ENCODE assay signal across 1 cellular context in the genomic region with DNA sequence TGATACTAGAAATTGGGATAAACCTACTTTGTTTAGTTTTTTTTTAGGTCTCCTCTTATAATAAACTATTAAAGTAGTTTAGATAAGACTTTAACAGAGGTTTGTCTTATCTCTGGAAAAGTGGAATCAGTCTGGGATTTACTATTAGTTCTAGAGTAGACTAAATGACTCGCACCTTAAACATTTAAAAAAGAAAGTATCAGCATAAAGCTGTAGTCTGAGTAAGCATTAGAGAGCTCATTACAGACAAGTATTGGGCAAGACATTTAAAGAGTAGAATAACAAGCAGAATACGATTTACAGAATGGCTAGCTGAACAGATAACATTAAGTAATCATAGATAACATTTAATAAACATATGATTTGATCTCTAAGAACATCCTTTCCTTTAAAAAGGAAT.
TF ChIP-seq lines count a peak whose summit lies in the region.

No MANE protein-coding gene starts in this region.

TF ChIP-seq in SK-N-SH, 30 proteins besides CTCF, POLR2A, EP300 and RAD21 (continued from another document):
- TF ChIP-seq, protein P1, sequence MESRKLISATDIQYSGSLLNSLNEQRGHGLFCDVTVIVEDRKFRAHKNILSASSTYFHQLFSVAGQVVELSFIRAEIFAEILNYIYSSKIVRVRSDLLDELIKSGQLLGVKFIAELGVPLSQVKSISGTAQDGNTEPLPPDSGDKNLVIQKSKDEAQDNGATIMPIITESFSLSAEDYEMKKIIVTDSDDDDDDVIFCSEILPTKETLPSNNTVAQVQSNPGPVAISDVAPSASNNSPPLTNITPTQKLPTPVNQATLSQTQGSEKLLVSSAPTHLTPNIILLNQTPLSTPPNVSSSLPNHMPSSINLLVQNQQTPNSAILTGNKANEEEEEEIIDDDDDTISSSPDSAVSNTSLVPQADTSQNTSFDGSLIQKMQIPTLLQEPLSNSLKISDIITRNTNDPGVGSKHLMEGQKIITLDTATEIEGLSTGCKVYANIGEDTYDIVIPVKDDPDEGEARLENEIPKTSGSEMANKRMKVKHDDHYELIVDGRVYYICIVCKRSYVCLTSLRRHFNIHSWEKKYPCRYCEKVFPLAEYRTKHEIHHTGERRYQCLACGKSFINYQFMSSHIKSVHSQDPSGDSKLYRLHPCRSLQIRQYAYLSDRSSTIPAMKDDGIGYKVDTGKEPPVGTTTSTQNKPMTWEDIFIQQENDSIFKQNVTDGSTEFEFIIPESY (IDR thresholded peaks at IDR 0.05; ENCODE audit: borderline replicate concordance, low read depth), result no peak
- TF ChIP-seq, protein P2, sequence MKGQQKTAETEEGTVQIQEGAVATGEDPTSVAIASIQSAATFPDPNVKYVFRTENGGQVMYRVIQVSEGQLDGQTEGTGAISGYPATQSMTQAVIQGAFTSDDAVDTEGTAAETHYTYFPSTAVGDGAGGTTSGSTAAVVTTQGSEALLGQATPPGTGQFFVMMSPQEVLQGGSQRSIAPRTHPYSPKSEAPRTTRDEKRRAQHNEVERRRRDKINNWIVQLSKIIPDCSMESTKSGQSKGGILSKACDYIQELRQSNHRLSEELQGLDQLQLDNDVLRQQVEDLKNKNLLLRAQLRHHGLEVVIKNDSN (IDR thresholded peaks at IDR 0.05; ENCODE audit: borderline replicate concordance, low read depth), result no peak
- TF ChIP-seq SMC3 (IDR thresholded peaks at IDR 0.05; ENCODE audit: low read depth, low read length) (no peak), GATA2 (CRISPR knock-in tag; IDR thresholded peaks at IDR 0.05) (no peak)
